In the genomic region with DNA sequence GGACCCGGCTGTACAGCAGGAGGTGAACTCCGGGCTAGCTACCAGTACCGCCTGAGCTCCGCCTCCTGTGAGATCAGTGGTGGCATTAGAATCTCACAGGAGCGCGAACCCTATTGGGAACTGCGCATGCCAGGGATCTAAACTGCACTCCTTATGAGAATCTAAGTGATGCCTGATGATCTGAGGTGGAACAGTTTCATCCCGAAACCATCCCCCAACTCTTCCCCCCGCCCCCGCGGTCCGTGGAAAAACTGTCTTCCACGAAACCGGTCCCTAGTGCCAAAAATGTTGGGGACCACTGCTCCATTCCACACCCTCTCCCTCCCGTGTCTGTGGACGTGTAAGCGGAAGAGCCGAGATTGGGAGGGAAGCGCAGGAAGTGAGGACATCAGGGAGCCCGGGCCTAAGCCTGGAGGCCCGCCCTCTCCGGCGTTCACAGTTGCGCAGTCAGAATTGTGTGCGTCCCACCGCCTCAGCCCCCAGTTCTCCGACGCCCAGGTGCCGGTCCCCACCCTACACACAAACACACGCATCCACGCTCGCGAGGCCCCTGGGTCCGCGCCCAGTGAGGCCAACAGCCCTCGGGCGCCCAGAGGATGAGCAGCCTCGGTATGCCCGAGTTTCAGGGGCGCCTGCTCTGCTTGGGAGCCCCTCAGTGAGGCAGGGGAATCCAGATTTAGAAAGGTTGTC, we compare ENCODE assay signal across 8 cellular contexts. TPM values are rescaled to one million over a fixed set of nuclear protein-coding genes. Genes with fewer than 3 reads are reported as not detected.
A peak's percentile ranks its signal among the peaks of the same experiment; 100 is the strongest.
DNase-seq lines count a peak whose midpoint lies in the region; ATAC-seq and TF ChIP-seq lines count a peak whose summit lies in the region.

No MANE protein-coding gene starts in this region.

- H3K36me3 ChIP-seq in duodenal mucosa (ENCODE audit: control insufficient read depth in 1 of 2, insufficient read depth in 2 of 2, low read length in 2 of 2), result no peaks in the 10 kb centered on the region
- H3K36me3 ChIP-seq in lung (ENCODE audit: control insufficient read depth in 2 of 2, insufficient read depth in 2 of 2, low read length in 2 of 2), result no peaks in the 10 kb centered on the region

- peak; percentile 85 for DNase-seq in AG09319 (ENCODE audit: extremely low read depth, low read depth)
- DNase-seq in NCI-H524 treated with DMSO at 0.1 percent for 48 hours (lab: John Stamatoyannopoulos, UW), result peak; percentile 87
- DNase-seq in activated CD4-positive, alpha-beta T cell treated with anti-CD3 and anti-CD28 coated beads, Interleukin-2, amount 50 U/mL, for 4 hours, result peak; percentile 62 to 70
- peak; percentile 85 for DNase-seq in lung (ENCODE audit: low spot score)
- DNase-seq in stimulated activated CD4-positive, alpha-beta T cell treated with anti-CD3 and anti-CD28 coated beads, TNF-alpha, amount 100 ng/mL, for 1 hour (ENCODE audit: low read depth in 3 of 3, low spot score in 1 of 3), result peak; percentile 39 to 55 (median 47)

- H3K4me1 ChIP-seq in duodenal mucosa (ENCODE audit: control insufficient read depth in 1 of 2, insufficient read depth in 2 of 2, low read length in 2 of 2) (peaks cover 34 to 49% of the 10 kb centered on the region in 2 donors), lung (ENCODE audit: control insufficient read depth in 2 of 2, insufficient read depth in 2 of 2, low read length in 2 of 2) (peaks cover 7 to 9% of the 10 kb centered on the region in 2 donors)

- TF ChIP-seq CTCF in AG09319 (IDR thresholded peaks at IDR 0.05; ENCODE audit: low read depth, low read length) (no peak; the same call in none of the 2 replicates), lung (IDR thresholded peaks at IDR 0.05; ENCODE audit: control extremely low read depth, extremely low read depth) (no peak)

- H3K27me3 ChIP-seq in duodenal mucosa (ENCODE audit: control insufficient read depth in 1 of 2, insufficient read depth in 2 of 2, low read length in 2 of 2), result no peaks in the 10 kb centered on the region
- H3K27me3 ChIP-seq in lung (ENCODE audit: control insufficient read depth, insufficient read depth), result no peaks in the 10 kb centered on the region

- peak overlapping the region; percentile 90 to 92 for H3K4me3 ChIP-seq in duodenal mucosa (ENCODE audit: low read depth in 1 of 2, low read length in 2 of 2)
- peak overlapping the region; percentile 86 for H3K4me3 ChIP-seq in lung

- peak overlapping the region; percentile 99 for H3K27ac ChIP-seq in duodenal mucosa (ENCODE audit: low read depth, low read length)
- H3K27ac ChIP-seq in lung (ENCODE audit: low read depth in 1 of 2, low read length in 1 of 2), result peak overlapping the region; percentile 98 to 100

- H3K9ac ChIP-seq in duodenal mucosa (ENCODE audit: low read depth in 1 of 2, low read length in 2 of 2), result peak overlapping the region; percentile 97 to 99

- ATAC-seq in GM19023 (IDR thresholded peaks at IDR 0.05; ENCODE audit: unreplicated experiment) (peak; percentile 56), HG03196 (IDR thresholded peaks at IDR 0.05; ENCODE audit: unreplicated experiment) (peak; percentile 39), lung (ENCODE audit: insufficient read depth, low FRiP score) (peak; percentile 79)

- H3K9me3 ChIP-seq in duodenal mucosa (ENCODE audit: control insufficient read depth in 1 of 2, low read length in 2 of 2), result no peaks in the 10 kb centered on the region
- no peaks in the 10 kb centered on the region for H3K9me3 ChIP-seq in lung (ENCODE audit: control insufficient read depth in 2 of 2, insufficient read depth in 1 of 2, low read length in 1 of 2)

- 0 to 1% methylated on average over 40 of the region's 40 CpGs for WGBS in lung, 2 donors

RNA-seq across cellular contexts. Expression of gene RNASE4, which starts 1.8 kb away (rescaled TPM):
- total RNA-seq in lung, result 10 to 100 TPM; 14.5 to 51.9 TPM
- 10 to 100 TPM; 28.4 to 28.8 TPM for polyA plus RNA-seq in lung

RNA-seq across cellular contexts. Expression of gene ANG, which starts 6.0 kb away (rescaled TPM):
- 10 to 100 TPM; 14.0 to 16.3 TPM for total RNA-seq in lung
- 10 to 100 TPM; 19.6 to 27.5 TPM for polyA plus RNA-seq in lung

RNA-seq across cellular contexts. Expression of gene OR6S1, which starts 41.1 kb away (rescaled TPM):
- total RNA-seq in lung, result not detected
- not detected for polyA plus RNA-seq in lung

Comparison
In these comparisons a context has a peak if more than half of its experiments do, and no peak if none do; other contexts are left out.
1. Peak in every context shown above with its lines: DNase-seq, ATAC-seq, H3K4me3 ChIP-seq and H3K27ac ChIP-seq.